Comparison of ENCODE assay signal across 30 cellular contexts in genomic region chr9:122806661-122807060, GRCh38. TPM values are rescaled to one million over a fixed set of nuclear protein-coding genes. Genes with fewer than 3 reads are reported as not detected.
DNase-seq lines count a peak whose midpoint lies in the region; ATAC-seq, FAIRE-seq and TF ChIP-seq lines count a peak whose summit lies in the region.
"Had no signal": no experiment of that assay in that cellular context is flagged by ENCODE, and none has a peak within 500 bp of the region (broad histone marks: within the 10 kb centered on the region; RNA-seq: fewer than 3 reads in every experiment).

No MANE protein-coding gene starts in this region.

- WGBS in esophagus muscularis mucosa = 91% methylated on average over 4 of the region's 4 CpGs

- H3K36me3 ChIP-seq in left ventricle myocardium inferior = no peaks in the 10 kb centered on the region
- no peaks in the 10 kb centered on the region for H3K36me3 ChIP-seq in astrocyte (ENCODE audit: insufficient read depth, low read length)
- peaks cover 0 to 4% (median 0%) of the 10 kb centered on the region in 4 donors for H3K36me3 ChIP-seq in esophagus muscularis mucosa
- H3K36me3 ChIP-seq: heart right ventricle, thyroid gland had no signal

- ATAC-seq in stimulated activated naive CD8-positive, alpha-beta T cell treated with anti-CD3 and anti-CD28 coated beads, Interleukin-15, Interleukin-2, amounts not matched to agents 100 U/mL and 50 U/mL, for 24 hours = peak; percentile 45
- ATAC-seq: body of pancreas, foreskin keratinocyte, HCT116, heart right ventricle had no signal

- peaks cover 6% of the 10 kb centered on the region for H3K36me3 Mint-ChIP-seq in astrocyte (ENCODE audit: low read depth, unreplicated experiment)
- H3K36me3 Mint-ChIP-seq: CD14-positive monocyte had no signal

- H3K4me3 Mint-ChIP-seq in astrocyte (ENCODE audit: unreplicated experiment) = no peak overlapping the region
- H3K4me3 Mint-ChIP-seq: activated T-cell treated with anti-CD3 and anti-CD28 coated beads, Interleukin-2, amount 50 U/mL, for 4 hours; CD14-positive monocyte; stimulated activated naive B cell treated with anti-CD40 and anti-IgM and Interleukin-4, amounts not matched to agents 10 μg/mL and 1 μg/mL and 100 μg/mL, for 72 hours had no signal

- no peak overlapping the region for H3K4me3 ChIP-seq in left ventricle myocardium inferior
- H3K4me3 ChIP-seq in astrocyte (ENCODE audit: insufficient read depth, low read depth, low read length) = no peak overlapping the region
- no peak overlapping the region for H3K4me3 ChIP-seq in esophagus muscularis mucosa
- H3K4me3 ChIP-seq: body of pancreas, heart right ventricle, thyroid gland had no signal

- no peaks in the 10 kb centered on the region for H3K79me2 ChIP-seq in astrocyte (ENCODE audit: insufficient read depth, low read length)

- no peak overlapping the region for H3K27ac Mint-ChIP-seq in astrocyte (ENCODE audit: unreplicated experiment)
- H3K27ac Mint-ChIP-seq: activated naive CD8-positive, alpha-beta T cell treated with anti-CD3 and anti-CD28 coated beads, Interleukin-2, amount 10 ng/mL, durations not matched to agents 7 days and 5 days; stimulated activated naive B cell treated with anti-CD40 and anti-IgM and Interleukin-4, amounts not matched to agents 10 μg/mL and 1 μg/mL and 100 μg/mL, for 72 hours had no signal

- H3K9me3 ChIP-seq in left ventricle myocardium inferior (replicated peaks) (no peaks in the 10 kb centered on the region), astrocyte (ENCODE audit: insufficient read depth, low read depth, low read length) (peaks cover 6% of the 10 kb centered on the region), esophagus muscularis mucosa (no peaks in the 10 kb centered on the region)
- H3K9me3 ChIP-seq: body of pancreas, thyroid gland had no signal

- H3K4me1 ChIP-seq in left ventricle myocardium inferior (no peaks in the 10 kb centered on the region), astrocyte (ENCODE audit: insufficient read depth, low read length) (no peaks in the 10 kb centered on the region), esophagus muscularis mucosa (peaks cover 0 to 10% (median 6%) of the 10 kb centered on the region in 4 donors)

- H3K4me2 ChIP-seq in astrocyte (ENCODE audit: low read length) = no peak overlapping the region

- intact Hi-C loops in cardiac septum (cut with DNase I) (no loop called here), left ventricle myocardium inferior (cut with micrococcal nuclease) (loop anchor here (10.0 kb wide), 1 partner anchor 702 kb away; no protein-coding TSS in a partner anchor), esophagus muscularis mucosa (cut with DNase I) (no loop called here)

- peaks cover 17% of the 10 kb centered on the region for H3K9me3 Mint-ChIP-seq in astrocyte (ENCODE audit: unreplicated experiment)
- H3K9me3 Mint-ChIP-seq: stimulated activated naive B cell treated with anti-CD40 and anti-IgM and Interleukin-4, amounts not matched to agents 10 μg/mL and 1 μg/mL and 100 μg/mL, for 72 hours had no signal

- no peak overlapping the region for H2AFZ ChIP-seq in astrocyte (ENCODE audit: low read depth, low read length)

- peaks cover 1% of the 10 kb centered on the region for H3K27me3 Mint-ChIP-seq in astrocyte (ENCODE audit: low read depth, unreplicated experiment)
- H3K27me3 Mint-ChIP-seq: activated naive CD8-positive, alpha-beta T cell treated with anti-CD3 and anti-CD28 coated beads, Interleukin-2, amount 10 ng/mL, durations not matched to agents 7 days and 5 days; stimulated activated naive B cell treated with anti-CD40 and anti-IgM and Interleukin-4, amounts not matched to agents 10 μg/mL and 1 μg/mL and 100 μg/mL, for 72 hours had no signal

- H3K27ac ChIP-seq in left ventricle myocardium inferior (replicated peaks) = no peak overlapping the region
- no peak overlapping the region for H3K27ac ChIP-seq in astrocyte (ENCODE audit: low read depth, low read length)
- no peak overlapping the region for H3K27ac ChIP-seq in esophagus muscularis mucosa (replicated peaks in 1 of 4)
- H3K27ac ChIP-seq: body of pancreas, epithelial cell of prostate, foreskin keratinocyte, heart right ventricle, thyroid gland had no signal

- H3K27me3 ChIP-seq in left ventricle myocardium inferior (ENCODE audit: low read depth) (no peaks in the 10 kb centered on the region), astrocyte (ENCODE audit: insufficient read depth, low read length) (no peaks in the 10 kb centered on the region), esophagus muscularis mucosa (no peaks in the 10 kb centered on the region)
- H3K27me3 ChIP-seq: body of pancreas, foreskin keratinocyte, heart right ventricle, thyroid gland had no signal

- TF ChIP-seq EP300 in esophagus muscularis mucosa (IDR thresholded peaks at IDR 0.05) = no peak

- no peaks in the 10 kb centered on the region for H4K20me1 ChIP-seq in astrocyte (ENCODE audit: insufficient read depth, low read length)

- DNase-seq in cardiac septum (ENCODE audit: low spot score) (peak; percentile 41), left ventricle myocardium inferior (no peak), M059J (ENCODE audit: low read depth) (peak; percentile 26), astrocyte (ENCODE audit: low read depth) (peak; percentile 49), esophagus muscularis mucosa (ENCODE audit: extremely low spot score) (no peak), NCI-H526 (lab: John Stamatoyannopoulos, UW) (no peak)
- DNase-seq in stimulated activated naive CD8-positive, alpha-beta T cell treated with anti-CD3 and anti-CD28 coated beads, Interleukin-15, Interleukin-2, amounts not matched to agents 100 U/mL and 50 U/mL, for 24 hours = peak; percentile 24
- DNase-seq: activated CD4-positive, alpha-beta T cell treated with anti-CD3 and anti-CD28 coated beads, Interleukin-2, amount 50 U/mL, for 1 hour; activated naive CD8-positive, alpha-beta T cell treated with anti-CD3 and anti-CD28 coated beads, Interleukin-2, amount 10 ng/mL, durations not matched to agents 7 days and 5 days; activated T-cell treated with anti-CD3 and anti-CD28 coated beads, Interleukin-2, amount 50 U/mL, for 4 hours; body of pancreas; foreskin keratinocyte; heart right ventricle; NCI-H1048; NCI-H187; NCI-H69; nucleus accumbens; RPMI8226; stimulated activated naive B cell treated with anti-CD40 and anti-IgM and Interleukin-4, amounts not matched to agents 10 μg/mL and 1 μg/mL and 100 μg/mL, for 72 hours; thyroid gland had no signal

- FAIRE-seq in astrocyte (lab: Jason Lieb, UNC) = no peak
- FAIRE-seq: D721Med, TTC549 had no signal

- H3K4me1 Mint-ChIP-seq in astrocyte (ENCODE audit: low read depth, unreplicated experiment) = peaks cover 2% of the 10 kb centered on the region
- H3K4me1 Mint-ChIP-seq: CD14-positive monocyte; stimulated activated naive B cell treated with anti-CD40 and anti-IgM and Interleukin-4, amounts not matched to agents 10 μg/mL and 1 μg/mL and 100 μg/mL, for 72 hours had no signal

- TF ChIP-seq CTCF in left ventricle myocardium inferior (IDR thresholded peaks at IDR 0.05; ENCODE audit: borderline replicate concordance) (no peak), astrocyte (IDR thresholded peaks at IDR 0.05; ENCODE audit: insufficient read depth, low read depth, low read length) (no peak), esophagus muscularis mucosa (IDR thresholded peaks at IDR 0.05) (no peak)

- no peak for TF ChIP-seq POLR2A in esophagus muscularis mucosa (IDR thresholded peaks at IDR 0.05; ENCODE audit: low read depth)

- H3K9ac ChIP-seq in astrocyte (ENCODE audit: low read length) = no peak overlapping the region

RNA-seq across cellular contexts. Expression of gene OR1K1, which starts 6.7 kb away (rescaled TPM):
- total RNA-seq in cardiac septum = not detected
- not detected for total RNA-seq in left ventricle myocardium inferior
- not detected in 2 replicates for total RNA-seq in M059J (2014; rRNA removed; shearing (Covaris generic))
- not detected in 2 replicates for total RNA-seq in astrocyte
- not detected for total RNA-seq in esophagus muscularis mucosa
- total RNA-seq: activated naive CD8-positive, alpha-beta T cell treated with anti-CD3 and anti-CD28 coated beads, Interleukin-2, amount 10 ng/mL, durations not matched to agents 7 days and 5 days; activated T-cell treated with anti-CD3 and anti-CD28 coated beads, Interleukin-2, amount 50 U/mL, for 4 hours; body of pancreas; cerebellum; foreskin keratinocyte; heart right ventricle; mesenteric fat pad; SK-MEL-5; skeletal muscle tissue; T-helper 1 cell treated with Interleukin-12 subunit alpha and Interleukin-12 subunit beta and Interleukin-4 antibody, amounts not matched to agents 30 ng/mL and 1 ng/mL, for 36 hours; thyroid gland had no signal

RNA-seq across cellular contexts. Expression of gene OR5C1, which starts 17.9 kb away (rescaled TPM):
- total RNA-seq in cardiac septum (not detected), left ventricle myocardium inferior (not detected), astrocyte (not detected in 2 replicates), esophagus muscularis mucosa (not detected)
- total RNA-seq in M059J (2014; rRNA removed; shearing (Covaris generic)) = not detected in 2 replicates
- total RNA-seq: activated naive CD8-positive, alpha-beta T cell treated with anti-CD3 and anti-CD28 coated beads, Interleukin-2, amount 10 ng/mL, durations not matched to agents 7 days and 5 days; activated T-cell treated with anti-CD3 and anti-CD28 coated beads, Interleukin-2, amount 50 U/mL, for 4 hours; body of pancreas; cerebellum; foreskin keratinocyte; heart right ventricle; mesenteric fat pad; SK-MEL-5; skeletal muscle tissue; T-helper 1 cell treated with Interleukin-12 subunit alpha and Interleukin-12 subunit beta and Interleukin-4 antibody, amounts not matched to agents 30 ng/mL and 1 ng/mL, for 36 hours; thyroid gland had no signal

RNA-seq across cellular contexts. Expression of gene PDCL, which starts 21.7 kb away (rescaled TPM):
- 9.0 TPM for total RNA-seq in cardiac septum
- total RNA-seq in left ventricle myocardium inferior = 8.3 TPM
- 33.3 and 47.0 TPM in 2 replicates for total RNA-seq in M059J (2014; rRNA removed; shearing (Covaris generic))
- 21.5 and 23.9 TPM in 2 replicates for total RNA-seq in astrocyte
- 10 to 100 TPM; 12.5 to 18.7 (median 15.7) TPM for total RNA-seq in esophagus muscularis mucosa

Comparison
In these comparisons a context has a peak if more than half of its experiments do, and no peak if none do; other contexts are left out.
1. DNase-seq: peak in cardiac septum (single experiment), M059J (single experiment), astrocyte (single experiment) and stimulated activated naive CD8-positive, alpha-beta T cell treated with anti-CD3 and anti-CD28 coated beads, Interleukin-15, Interleukin-2, amounts not matched to agents 100 U/mL and 50 U/mL, for 24 hours (single experiment); none in left ventricle myocardium inferior (single experiment), esophagus muscularis mucosa (single experiment) and NCI-H526 (0 of 2).